In genomic region chr3:51862886-51863285, GRCh38 we compare ENCODE assay signal across 31 cellular contexts. TPM values are rescaled to one million over a fixed set of nuclear protein-coding genes. Genes with fewer than 3 reads are reported as not detected.
"Had no signal": no experiment of that assay in that cellular context is flagged by ENCODE, and none has a peak within 500 bp of the region (broad histone marks: within the 10 kb centered on the region; RNA-seq: fewer than 3 reads in every experiment).

No MANE protein-coding gene starts in this region.

- H3K4me3 Mint-ChIP-seq: activated CD4-positive, alpha-beta memory T cell treated with anti-CD3 and anti-CD28 coated beads, Interleukin-2, amount 10 ng/mL, durations not matched to agents 7 days and 5 days; activated CD4-positive, alpha-beta T cell treated with anti-CD3 and anti-CD28 coated beads, Interleukin-2, amount 10 ng/mL, durations not matched to agents 7 days and 5 days; activated naive CD4-positive, alpha-beta T cell treated with anti-CD3 and anti-CD28 coated beads, Interleukin-2, amount 10 ng/mL, durations not matched to agents 7 days and 5 days; activated naive CD8-positive, alpha-beta T cell treated with anti-CD3 and anti-CD28 coated beads, Interleukin-2, amount 10 ng/mL, durations not matched to agents 7 days and 5 days; activated T-cell treated with anti-CD3 and anti-CD28 coated beads, Interleukin-2, amount 50 U/mL, for 24 hours; activated T-cell treated with anti-CD3 and anti-CD28 coated beads, Interleukin-2, amount 50 U/mL, for 72 hours; effector memory CD8-positive, alpha-beta T cell had no signal

- H3K4me3 ChIP-seq: body of pancreas, gastrocnemius medialis, heart left ventricle had no signal

- H3K9me3 Mint-ChIP-seq: activated CD4-positive, alpha-beta memory T cell treated with anti-CD3 and anti-CD28 coated beads, Interleukin-2, amount 10 ng/mL, durations not matched to agents 7 days and 5 days; activated CD4-positive, alpha-beta T cell treated with anti-CD3 and anti-CD28 coated beads, Interleukin-2, amount 10 ng/mL, durations not matched to agents 7 days and 5 days; activated naive CD4-positive, alpha-beta T cell treated with anti-CD3 and anti-CD28 coated beads, Interleukin-2, amount 10 ng/mL, durations not matched to agents 7 days and 5 days; activated naive CD4-positive, alpha-beta T cell treated with anti-CD3 and anti-CD28 coated beads, Interleukin-2, amount 50 U/mL, for 72 hours; activated naive CD8-positive, alpha-beta T cell treated with anti-CD3 and anti-CD28 coated beads, Interleukin-2, amount 10 ng/mL, durations not matched to agents 7 days and 5 days; activated T-cell treated with anti-CD3 and anti-CD28 coated beads, Interleukin-2, amount 50 U/mL, for 24 hours; activated T-cell treated with anti-CD3 and anti-CD28 coated beads, Interleukin-2, amount 50 U/mL, for 72 hours; effector memory CD8-positive, alpha-beta T cell had no signal

- H3K4me1 Mint-ChIP-seq: activated CD4-positive, alpha-beta memory T cell treated with anti-CD3 and anti-CD28 coated beads, Interleukin-2, amount 10 ng/mL, durations not matched to agents 7 days and 5 days; activated CD4-positive, alpha-beta T cell treated with anti-CD3 and anti-CD28 coated beads, Interleukin-2, amount 10 ng/mL, durations not matched to agents 7 days and 5 days; activated naive CD4-positive, alpha-beta T cell treated with anti-CD3 and anti-CD28 coated beads, Interleukin-2, amount 10 ng/mL, durations not matched to agents 7 days and 5 days; activated naive CD8-positive, alpha-beta T cell treated with anti-CD3 and anti-CD28 coated beads, Interleukin-2, amount 10 ng/mL, durations not matched to agents 7 days and 5 days had no signal

- H3K36me3 ChIP-seq: gastrocnemius medialis, heart left ventricle had no signal

- H3K27ac Mint-ChIP-seq: activated CD4-positive, alpha-beta memory T cell treated with anti-CD3 and anti-CD28 coated beads, Interleukin-2, amount 10 ng/mL, durations not matched to agents 7 days and 5 days; activated CD4-positive, alpha-beta T cell treated with anti-CD3 and anti-CD28 coated beads, Interleukin-2, amount 10 ng/mL, durations not matched to agents 7 days and 5 days; activated naive CD4-positive, alpha-beta T cell treated with anti-CD3 and anti-CD28 coated beads, Interleukin-2, amount 10 ng/mL, durations not matched to agents 7 days and 5 days; activated naive CD4-positive, alpha-beta T cell treated with anti-CD3 and anti-CD28 coated beads, Interleukin-2, amount 50 U/mL, for 72 hours; activated naive CD8-positive, alpha-beta T cell treated with anti-CD3 and anti-CD28 coated beads, Interleukin-2, amount 10 ng/mL, durations not matched to agents 7 days and 5 days; activated T-cell treated with anti-CD3 and anti-CD28 coated beads, Interleukin-2, amount 50 U/mL, for 24 hours; activated T-cell treated with anti-CD3 and anti-CD28 coated beads, Interleukin-2, amount 50 U/mL, for 72 hours; effector memory CD8-positive, alpha-beta T cell had no signal

- H3K4me1 ChIP-seq: body of pancreas, foreskin keratinocyte, gastrocnemius medialis, heart left ventricle had no signal

- DNase-seq: activated CD4-positive, alpha-beta memory T cell treated with anti-CD3 and anti-CD28 coated beads, Interleukin-2, amount 10 ng/mL, durations not matched to agents 7 days and 5 days; activated CD4-positive, alpha-beta T cell treated with anti-CD3 and anti-CD28 coated beads for 1 hour; activated CD4-positive, alpha-beta T cell treated with anti-CD3 and anti-CD28 coated beads for 4 hours; activated CD4-positive, alpha-beta T cell treated with anti-CD3 and anti-CD28 coated beads, Interleukin-2, amount 10 ng/mL, durations not matched to agents 7 days and 5 days; activated CD4-positive, alpha-beta T cell treated with anti-CD3 and anti-CD28 coated beads, Interleukin-2, amount 50 U/mL, for 4 hours; activated CD8-positive, alpha-beta memory T cell treated with anti-CD3 and anti-CD28 coated beads, Interleukin-2, amount 50 U/mL, for 48 hours; activated gamma-delta T cell; activated naive CD4-positive, alpha-beta T cell; activated naive CD4-positive, alpha-beta T cell treated with anti-CD3 and anti-CD28 coated beads, Interleukin-2, amount 10 ng/mL, durations not matched to agents 7 days and 5 days; activated naive CD8-positive, alpha-beta T cell treated with anti-CD3 and anti-CD28 coated beads, Interleukin-2, amount 10 ng/mL, durations not matched to agents 7 days and 5 days; activated T-cell treated with anti-CD3 and anti-CD28 coated beads for 4 hours; activated T-cell treated with anti-CD3 and anti-CD28 coated beads, Interleukin-2, amount 50 U/mL, for 24 hours; activated T-cell treated with anti-CD3 and anti-CD28 coated beads, Interleukin-2, amount 50 U/mL, for 72 hours; aorta; body of pancreas; caudate nucleus; cortex of kidney; dermis blood vessel endothelial cell; effector CD4-positive, alpha-beta T cell; effector memory CD8-positive, alpha-beta T cell; foreskin keratinocyte; gastrocnemius medialis; glutamatergic neuron; heart left ventricle; T-helper 2 cell had no signal

- H3K27me3 ChIP-seq: body of pancreas, gastrocnemius medialis had no signal

- H3K27ac ChIP-seq: body of pancreas, epithelial cell of prostate, foreskin keratinocyte, gastrocnemius medialis, heart left ventricle had no signal

- H3K36me3 Mint-ChIP-seq: activated naive CD4-positive, alpha-beta T cell treated with anti-CD3 and anti-CD28 coated beads, Interleukin-2, amount 10 ng/mL, durations not matched to agents 7 days and 5 days; activated naive CD4-positive, alpha-beta T cell treated with anti-CD3 and anti-CD28 coated beads, Interleukin-2, amount 50 U/mL, for 72 hours; activated naive CD8-positive, alpha-beta T cell treated with anti-CD3 and anti-CD28 coated beads, Interleukin-2, amount 10 ng/mL, durations not matched to agents 7 days and 5 days had no signal

- H3K9me3 ChIP-seq: body of pancreas, gastrocnemius medialis, heart left ventricle had no signal

- ATAC-seq: activated naive CD4-positive, alpha-beta T cell treated with anti-CD3 and anti-CD28 coated beads, Interleukin-2, amount 50 U/mL, for 72 hours; activated T-cell treated with anti-CD3 and anti-CD28 coated beads, Interleukin-2, amount 50 U/mL, for 72 hours; body of pancreas; effector memory CD8-positive, alpha-beta T cell; esophagus mucosa; foreskin keratinocyte; gastrocnemius medialis; heart left ventricle had no signal

RNA-seq across cellular contexts. Expression of gene IQCF2, which starts 1.5 kb away (rescaled TPM):
- total RNA-seq: activated CD4-positive, alpha-beta memory T cell treated with anti-CD3 and anti-CD28 coated beads, Interleukin-2, amount 10 ng/mL, durations not matched to agents 7 days and 5 days; activated CD4-positive, alpha-beta T cell treated with anti-CD3 and anti-CD28 coated beads, Interleukin-2, amount 10 ng/mL, durations not matched to agents 7 days and 5 days; activated naive CD4-positive, alpha-beta T cell treated with anti-CD3 and anti-CD28 coated beads, Interleukin-2, amount 50 U/mL, for 72 hours; activated naive CD8-positive, alpha-beta T cell treated with anti-CD3 and anti-CD28 coated beads, Interleukin-2, amount 10 ng/mL, durations not matched to agents 7 days and 5 days; activated T-cell treated with anti-CD3 and anti-CD28 coated beads, Interleukin-2, amount 50 U/mL, for 72 hours; aorta; body of pancreas; chondrocyte; dermis blood vessel endothelial cell; endothelial cell of umbilical vein; esophagus mucosa; foreskin keratinocyte; gastrocnemius medialis; heart left ventricle; T-helper 1 cell treated with Interleukin-12 subunit alpha and Interleukin-12 subunit beta and Interleukin-4 antibody, amounts not matched to agents 30 ng/mL and 1 ng/mL, for 36 hours had no signal
- polyA plus RNA-seq: aorta, endothelial cell of umbilical vein, foreskin keratinocyte, heart left ventricle had no signal

RNA-seq across cellular contexts. Expression of gene IQCF5, which starts 12.5 kb away (rescaled TPM):
- total RNA-seq: activated CD4-positive, alpha-beta memory T cell treated with anti-CD3 and anti-CD28 coated beads, Interleukin-2, amount 10 ng/mL, durations not matched to agents 7 days and 5 days; activated CD4-positive, alpha-beta T cell treated with anti-CD3 and anti-CD28 coated beads, Interleukin-2, amount 10 ng/mL, durations not matched to agents 7 days and 5 days; activated naive CD4-positive, alpha-beta T cell treated with anti-CD3 and anti-CD28 coated beads, Interleukin-2, amount 50 U/mL, for 72 hours; activated naive CD8-positive, alpha-beta T cell treated with anti-CD3 and anti-CD28 coated beads, Interleukin-2, amount 10 ng/mL, durations not matched to agents 7 days and 5 days; activated T-cell treated with anti-CD3 and anti-CD28 coated beads, Interleukin-2, amount 50 U/mL, for 72 hours; aorta; body of pancreas; chondrocyte; dermis blood vessel endothelial cell; endothelial cell of umbilical vein; esophagus mucosa; foreskin keratinocyte; gastrocnemius medialis; heart left ventricle; T-helper 1 cell treated with Interleukin-12 subunit alpha and Interleukin-12 subunit beta and Interleukin-4 antibody, amounts not matched to agents 30 ng/mL and 1 ng/mL, for 36 hours had no signal
- polyA plus RNA-seq: aorta, endothelial cell of umbilical vein, foreskin keratinocyte, heart left ventricle had no signal

RNA-seq across cellular contexts. Expression of gene IQCF1, which starts 40.3 kb away (rescaled TPM):
- total RNA-seq: activated CD4-positive, alpha-beta memory T cell treated with anti-CD3 and anti-CD28 coated beads, Interleukin-2, amount 10 ng/mL, durations not matched to agents 7 days and 5 days; activated CD4-positive, alpha-beta T cell treated with anti-CD3 and anti-CD28 coated beads, Interleukin-2, amount 10 ng/mL, durations not matched to agents 7 days and 5 days; activated naive CD4-positive, alpha-beta T cell treated with anti-CD3 and anti-CD28 coated beads, Interleukin-2, amount 50 U/mL, for 72 hours; activated naive CD8-positive, alpha-beta T cell treated with anti-CD3 and anti-CD28 coated beads, Interleukin-2, amount 10 ng/mL, durations not matched to agents 7 days and 5 days; activated T-cell treated with anti-CD3 and anti-CD28 coated beads, Interleukin-2, amount 50 U/mL, for 72 hours; aorta; body of pancreas; chondrocyte; dermis blood vessel endothelial cell; endothelial cell of umbilical vein; esophagus mucosa; foreskin keratinocyte; gastrocnemius medialis; heart left ventricle; T-helper 1 cell treated with Interleukin-12 subunit alpha and Interleukin-12 subunit beta and Interleukin-4 antibody, amounts not matched to agents 30 ng/mL and 1 ng/mL, for 36 hours had no signal
- polyA plus RNA-seq: aorta, endothelial cell of umbilical vein, foreskin keratinocyte, heart left ventricle had no signal
